1 cellular context compared by ENCODE assay signal in the genomic region with DNA sequence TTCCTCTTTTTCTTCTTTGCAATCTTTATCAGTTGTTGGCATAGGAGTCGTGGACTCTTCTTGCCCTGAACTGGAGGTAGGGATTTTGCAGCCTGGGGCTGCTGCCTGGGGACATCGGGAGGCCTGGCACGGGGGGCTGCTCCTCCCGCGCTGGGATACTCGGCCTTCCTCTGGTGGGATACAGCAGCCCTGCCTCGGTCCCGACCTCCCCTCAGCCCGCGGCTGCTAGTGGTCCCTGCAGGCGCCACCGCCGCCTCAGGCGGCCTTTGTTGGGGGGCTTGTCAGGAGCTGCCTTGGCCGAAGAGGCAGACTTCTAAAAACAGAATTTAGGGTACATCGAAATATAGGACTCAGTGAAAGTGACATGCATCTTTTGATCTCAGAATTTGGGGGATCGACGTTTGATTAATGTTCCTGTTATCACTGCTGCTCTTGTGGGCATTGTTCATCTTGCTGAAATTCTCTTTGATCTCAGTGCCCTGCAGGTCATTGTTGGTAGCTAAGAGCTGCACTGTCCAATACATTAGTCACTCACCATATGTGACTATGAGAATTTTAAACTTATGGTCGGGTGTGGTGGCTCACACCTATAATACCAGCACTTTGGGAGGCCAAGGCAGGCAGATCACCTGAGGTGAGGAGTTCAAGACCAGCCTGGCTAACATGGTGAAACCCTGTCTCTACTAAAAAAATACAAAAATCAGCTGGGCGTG.
TF ChIP-seq lines count a peak whose summit lies in the region.

No MANE protein-coding gene starts in this region.

TF ChIP-seq in GM23338, 12 proteins besides CTCF, POLR2A, EP300 and RAD21:
- TF ChIP-seq, protein P1, sequence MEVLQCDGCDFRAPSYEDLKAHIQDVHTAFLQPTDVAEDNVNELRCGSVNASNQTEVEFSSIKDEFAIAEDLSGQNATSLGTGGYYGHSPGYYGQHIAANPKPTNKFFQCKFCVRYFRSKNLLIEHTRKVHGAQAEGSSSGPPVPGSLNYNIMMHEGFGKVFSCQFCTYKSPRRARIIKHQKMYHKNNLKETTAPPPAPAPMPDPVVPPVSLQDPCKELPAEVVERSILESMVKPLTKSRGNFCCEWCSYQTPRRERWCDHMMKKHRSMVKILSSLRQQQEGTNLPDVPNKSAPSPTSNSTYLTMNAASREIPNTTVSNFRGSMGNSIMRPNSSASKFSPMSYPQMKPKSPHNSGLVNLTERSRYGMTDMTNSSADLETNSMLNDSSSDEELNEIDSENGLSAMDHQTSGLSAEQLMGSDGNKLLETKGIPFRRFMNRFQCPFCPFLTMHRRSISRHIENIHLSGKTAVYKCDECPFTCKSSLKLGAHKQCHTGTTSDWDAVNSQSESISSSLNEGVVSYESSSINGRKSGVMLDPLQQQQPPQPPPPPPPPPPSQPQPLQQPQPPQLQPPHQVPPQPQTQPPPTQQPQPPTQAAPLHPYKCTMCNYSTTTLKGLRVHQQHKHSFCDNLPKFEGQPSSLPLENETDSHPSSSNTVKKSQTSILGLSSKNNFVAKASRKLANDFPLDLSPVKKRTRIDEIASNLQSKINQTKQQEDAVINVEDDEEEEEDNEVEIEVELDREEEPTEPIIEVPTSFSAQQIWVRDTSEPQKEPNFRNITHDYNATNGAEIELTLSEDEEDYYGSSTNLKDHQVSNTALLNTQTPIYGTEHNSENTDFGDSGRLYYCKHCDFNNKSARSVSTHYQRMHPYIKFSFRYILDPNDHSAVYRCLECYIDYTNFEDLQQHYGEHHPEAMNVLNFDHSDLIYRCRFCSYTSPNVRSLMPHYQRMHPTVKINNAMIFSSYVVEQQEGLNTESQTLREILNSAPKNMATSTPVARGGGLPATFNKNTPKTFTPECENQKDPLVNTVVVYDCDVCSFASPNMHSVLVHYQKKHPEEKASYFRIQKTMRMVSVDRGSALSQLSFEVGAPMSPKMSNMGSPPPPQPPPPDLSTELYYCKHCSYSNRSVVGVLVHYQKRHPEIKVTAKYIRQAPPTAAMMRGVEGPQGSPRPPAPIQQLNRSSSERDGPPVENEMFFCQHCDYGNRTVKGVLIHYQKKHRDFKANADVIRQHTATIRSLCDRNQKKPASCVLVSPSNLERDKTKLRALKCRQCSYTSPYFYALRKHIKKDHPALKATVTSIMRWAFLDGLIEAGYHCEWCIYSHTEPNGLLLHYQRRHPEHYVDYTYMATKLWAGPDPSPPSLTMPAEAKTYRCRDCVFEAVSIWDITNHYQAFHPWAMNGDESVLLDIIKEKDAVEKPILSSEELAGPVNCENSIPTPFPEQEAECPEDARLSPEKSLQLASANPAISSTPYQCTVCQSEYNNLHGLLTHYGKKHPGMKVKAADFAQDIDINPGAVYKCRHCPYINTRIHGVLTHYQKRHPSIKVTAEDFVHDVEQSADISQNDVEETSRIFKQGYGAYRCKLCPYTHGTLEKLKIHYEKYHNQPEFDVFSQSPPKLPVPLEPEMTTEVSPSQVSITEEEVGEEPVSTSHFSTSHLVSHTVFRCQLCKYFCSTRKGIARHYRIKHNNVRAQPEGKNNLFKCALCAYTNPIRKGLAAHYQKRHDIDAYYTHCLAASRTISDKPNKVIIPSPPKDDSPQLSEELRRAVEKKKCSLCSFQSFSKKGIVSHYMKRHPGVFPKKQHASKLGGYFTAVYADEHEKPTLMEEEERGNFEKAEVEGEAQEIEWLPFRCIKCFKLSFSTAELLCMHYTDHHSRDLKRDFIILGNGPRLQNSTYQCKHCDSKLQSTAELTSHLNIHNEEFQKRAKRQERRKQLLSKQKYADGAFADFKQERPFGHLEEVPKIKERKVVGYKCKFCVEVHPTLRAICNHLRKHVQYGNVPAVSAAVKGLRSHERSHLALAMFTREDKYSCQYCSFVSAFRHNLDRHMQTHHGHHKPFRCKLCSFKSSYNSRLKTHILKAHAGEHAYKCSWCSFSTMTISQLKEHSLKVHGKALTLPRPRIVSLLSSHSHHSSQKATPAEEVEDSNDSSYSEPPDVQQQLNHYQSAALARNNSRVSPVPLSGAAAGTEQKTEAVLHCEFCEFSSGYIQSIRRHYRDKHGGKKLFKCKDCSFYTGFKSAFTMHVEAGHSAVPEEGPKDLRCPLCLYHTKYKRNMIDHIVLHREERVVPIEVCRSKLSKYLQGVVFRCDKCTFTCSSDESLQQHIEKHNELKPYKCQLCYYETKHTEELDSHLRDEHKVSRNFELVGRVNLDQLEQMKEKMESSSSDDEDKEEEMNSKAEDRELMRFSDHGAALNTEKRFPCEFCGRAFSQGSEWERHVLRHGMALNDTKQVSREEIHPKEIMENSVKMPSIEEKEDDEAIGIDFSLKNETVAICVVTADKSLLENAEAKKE (CRISPR knock-in tag; IDR thresholded peaks at IDR 0.05), result no peak
- no peak for TF ChIP-seq EZH2 (IDR thresholded peaks at IDR 0.05; ENCODE audit: low read depth, unreplicated experiment)
- TF ChIP-seq ZNF331 (CRISPR knock-in tag; IDR thresholded peaks at IDR 0.05; ENCODE audit: low read depth), result no peak
